ENCODE assay signal across 24 cellular contexts in the genomic region with DNA sequence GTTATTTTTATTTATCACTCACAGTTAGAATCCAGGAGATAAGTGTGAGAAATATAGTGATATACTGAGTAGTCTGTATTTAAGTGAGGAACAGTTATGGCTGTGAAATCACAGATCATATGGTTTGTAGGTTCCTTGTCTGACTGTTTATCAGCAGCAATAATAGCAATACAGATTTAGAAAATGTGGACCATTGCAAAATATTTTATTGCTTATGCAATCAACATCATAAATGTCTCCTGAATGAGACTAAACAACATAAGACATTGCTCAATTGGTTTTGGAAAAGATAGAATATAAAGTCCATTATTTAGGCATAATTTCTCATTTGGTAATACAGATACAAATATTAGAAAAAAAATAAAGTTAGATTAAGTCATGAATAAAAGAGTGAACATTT. TPM values are rescaled to one million over a fixed set of nuclear protein-coding genes. Genes with fewer than 3 reads are reported as not detected.
"Had no signal": no experiment of that assay in that cellular context is flagged by ENCODE, and none has a peak within 500 bp of the region (broad histone marks: within the 10 kb centered on the region; RNA-seq: fewer than 3 reads in every experiment).

No MANE protein-coding gene starts in this region.

- H3K4me2 ChIP-seq: hepatocyte had no signal

- H3K9me3 ChIP-seq: gastrocnemius medialis, prostate gland, thyroid gland had no signal

- H3K27ac ChIP-seq: dorsolateral prefrontal cortex, esophagus muscularis mucosa, gastrocnemius medialis, heart left ventricle, hepatocyte, lower lobe of right lung, prostate gland, right atrium auricular region had no signal

- H3K27me3 ChIP-seq: dorsolateral prefrontal cortex, esophagus muscularis mucosa, gastrocnemius medialis, heart left ventricle, hepatocyte, right atrium auricular region, thyroid gland had no signal

- H2AFZ ChIP-seq: hepatocyte had no signal

- H3K79me2 ChIP-seq: hepatocyte had no signal

- H3K4me1 ChIP-seq: esophagus muscularis mucosa, gastrocnemius medialis, lower lobe of right lung, prostate gland, right atrium auricular region had no signal

- H3K4me3 ChIP-seq: dorsolateral prefrontal cortex, esophagus muscularis mucosa, gastrocnemius medialis, heart left ventricle, hepatocyte, lower lobe of right lung, prostate gland, right atrium auricular region, thyroid gland had no signal

- H3K36me3 ChIP-seq: esophagus muscularis mucosa, gastrocnemius medialis, heart left ventricle, lower lobe of right lung, prostate gland, right atrium auricular region, thyroid gland had no signal

- DNase-seq: caudate nucleus; cerebellar nuclear complex; cortex of kidney; dorsolateral prefrontal cortex; effector CD4-positive, alpha-beta T cell; foreskin fibroblast; gastrocnemius medialis; heart left ventricle; left ventricle myocardium superior; lower lobe of right lung; naive thymus-derived CD8-positive, alpha-beta T cell; nephron progenitor cell; nucleus accumbens; stimulated activated CD4-positive, alpha-beta T cell treated with anti-CD3 and anti-CD28 coated beads, Interleukin-2, amount 100 ng/mL, for 48 hours; stimulated activated naive B cell treated with anti-CD40 and anti-IgM and Interleukin-4, amounts not matched to agents 10 μg/mL and 1 μg/mL and 100 μg/mL, for 72 hours; stimulated activated naive CD8-positive, alpha-beta T cell treated with anti-CD3 and anti-CD28 coated beads, Interleukin-15, amount 100 ng/mL, for 72 hours; thyroid gland; trophoblast cell had no signal

- ATAC-seq: gastrocnemius medialis; heart left ventricle; left ventricle myocardium superior; lower lobe of right lung; naive thymus-derived CD8-positive, alpha-beta T cell; sciatic nerve; stimulated activated naive B cell treated with anti-CD40 and anti-IgM and Interleukin-4, amounts not matched to agents 10 μg/mL and 1 μg/mL and 100 μg/mL, for 72 hours; stimulated activated naive CD8-positive, alpha-beta T cell treated with anti-CD3 and anti-CD28 coated beads, Interleukin-15, amount 100 ng/mL, for 72 hours had no signal

RNA-seq across cellular contexts. Expression of gene CCDC170, which starts 43.7 kb away (rescaled TPM):
- total RNA-seq: myocyte; naive thymus-derived CD8-positive, alpha-beta T cell had no signal
